Comparison of ENCODE assay signal across 12 cellular contexts in genomic region chr3:120496278-120496975, GRCh38. TPM values are rescaled to one million over a fixed set of nuclear protein-coding genes. Genes with fewer than 3 reads are reported as not detected.
DNase-seq lines count a peak whose midpoint lies in the region; ATAC-seq and TF ChIP-seq lines count a peak whose summit lies in the region.
"Had no signal": no experiment of that assay in that cellular context is flagged by ENCODE, and none has a peak within 500 bp of the region (broad histone marks: within the 10 kb centered on the region; RNA-seq: fewer than 3 reads in every experiment).

No MANE protein-coding gene starts in this region.

- H3K79me2 ChIP-seq in fibroblast of lung (ENCODE audit: control insufficient read depth, insufficient read depth, low read length): no peaks in the 10 kb centered on the region

- H3K36me3 ChIP-seq in BE2C (no peaks in the 10 kb centered on the region), fibroblast of lung (ENCODE audit: control insufficient read depth, insufficient read depth, low read length) (no peaks in the 10 kb centered on the region)

- ATAC-seq in T-cell (replicated peaks in 1 of 4): no peak
- ATAC-seq: activated CD4-positive, CD25-positive, alpha-beta regulatory T cell treated with anti-CD3 and anti-CD28 coated beads, Interleukin-2, amount 50 U/mL, for 24 hours had no signal

- H3K9me3 Mint-ChIP-seq in osteocyte (ENCODE audit: unreplicated experiment): peaks cover 7% of the 10 kb centered on the region
- peaks cover 0 to 22% (median 15%) of the 10 kb centered on the region in 3 donors for H3K9me3 Mint-ChIP-seq in T-cell

- H3K4me3 Mint-ChIP-seq in osteocyte (ENCODE audit: unreplicated experiment): no peak overlapping the region
- no peak overlapping the region for H3K4me3 Mint-ChIP-seq in T-cell
- H3K4me3 Mint-ChIP-seq: memory B cell had no signal

- H3K4me2 ChIP-seq in fibroblast of lung (ENCODE audit: extremely low read depth, insufficient read depth, low read length): peak overlapping the region; percentile 5

- H3K36me3 Mint-ChIP-seq in osteocyte (ENCODE audit: unreplicated experiment): peaks cover 2% of the 10 kb centered on the region
- H3K36me3 Mint-ChIP-seq in T-cell: no peaks in the 10 kb centered on the region
- H3K36me3 Mint-ChIP-seq: memory B cell had no signal

- H3K27ac Mint-ChIP-seq in osteocyte (ENCODE audit: unreplicated experiment) (peak overlapping the region; percentile 85), T-cell (no peak overlapping the region)
- H3K27ac Mint-ChIP-seq: memory B cell had no signal

- H3K9ac ChIP-seq in fibroblast of lung (ENCODE audit: insufficient read depth, low read length): no peak overlapping the region

- peaks cover 41% of the 10 kb centered on the region for H3K4me1 Mint-ChIP-seq in osteocyte (ENCODE audit: unreplicated experiment)
- H3K4me1 Mint-ChIP-seq in T-cell: no peaks in the 10 kb centered on the region
- H3K4me1 Mint-ChIP-seq: memory B cell had no signal

- H3K27ac ChIP-seq in RWPE1 (no peak overlapping the region), fibroblast of lung (ENCODE audit: insufficient read depth, low read length) (peak overlapping the region; percentile 53)

- DNase-seq in BE2C (peak; percentile 18), RWPE1 (ENCODE audit: low spot score) (peak; percentile 84), fibroblast of lung (ENCODE audit: low read depth in 2 of 2) (peak; percentile 71 to 88), osteocyte (ENCODE audit: extremely low spot score, unreplicated experiment) (peak; percentile 36), NCI-H1417 treated with DMSO at 0.1 percent for 48 hours (lab: John Stamatoyannopoulos, UW) (no peak), occipital lobe (lab: John Stamatoyannopoulos, UW) (no peak), NOMO-1 (lab: John Stamatoyannopoulos, UW; ENCODE audit: unreplicated experiment in 2 of 2) (no peak), T-cell (no peak)
- DNase-seq: NCI-H1048, substantia nigra had no signal

- POLR2A ChIA-PET in RWPE1 (lab: Yijun Ruan, JAX; ENCODE audit: low non-redundant PET) (no interaction called here), T-cell (lab: Charles Lee) (no interaction called here)

- H3K9me3 ChIP-seq in BE2C: 0 out of 2 replicates have a peak, but pooled peaks cover 3% of the 10 kb centered on the region
- H3K9me3 ChIP-seq in fibroblast of lung (ENCODE audit: control insufficient read depth, insufficient read depth, low read depth, low read length): no peaks in the 10 kb centered on the region

- CTCF ChIA-PET in RWPE1 (lab: Yijun Ruan, JAX): interaction anchor here (0.6 kb wide), 1 partner anchor 126 kb away, joined by 3 read pairs; no protein-coding TSS in a partner anchor
- CTCF ChIA-PET in T-cell (lab: Charles Lee): no interaction called here

- H3K4me3 ChIP-seq in BE2C (ENCODE audit: low read depth, low read length) (no peak overlapping the region), fibroblast of lung (replicated peaks in 1 of 4; ENCODE audit: control extremely low read depth in 1 of 4, insufficient read depth in 1 of 4, low read depth in 3 of 4, low read length in 4 of 4) (no peak overlapping the region)

- TF ChIP-seq CTCF in BE2C (IDR thresholded peaks at IDR 0.05; ENCODE audit: low read depth, low read length) (no peak), RWPE1 (conservative IDR thresholded peaks at IDR 0.05; ENCODE audit: low read depth) (no peak), fibroblast of lung (conservative IDR thresholded peaks at IDR 0.05 in 1 of 2, IDR thresholded peaks at IDR 0.05 in 1 of 2; ENCODE audit: low read depth in 1 of 2, low read length in 2 of 2) (no peak), osteocyte (IDR thresholded peaks at IDR 0.05) (no peak)

- H2AFZ ChIP-seq in fibroblast of lung (ENCODE audit: low read length): no peak overlapping the region

- no peaks in the 10 kb centered on the region for H3K4me1 ChIP-seq in BE2C
- H3K4me1 ChIP-seq in fibroblast of lung (ENCODE audit: control insufficient read depth, extremely low read depth, insufficient read depth, low read length): peaks cover 5% of the 10 kb centered on the region

- H3K27me3 ChIP-seq in BE2C (peaks cover 3% of the 10 kb centered on the region; the same call in 1 of the 2 replicates), fibroblast of lung (ENCODE audit: control insufficient read depth, insufficient read depth, low read length) (no peaks in the 10 kb centered on the region)

- H4K20me1 ChIP-seq in fibroblast of lung (ENCODE audit: control insufficient read depth, extremely low read depth, insufficient read depth, low read length): no peaks in the 10 kb centered on the region

- H3K27me3 Mint-ChIP-seq in osteocyte (ENCODE audit: unreplicated experiment) (no peaks in the 10 kb centered on the region), T-cell (peaks cover 13 to 20% of the 10 kb centered on the region in 2 donors)
- H3K27me3 Mint-ChIP-seq: memory B cell had no signal

RNA-seq across cellular contexts. Expression of gene FSTL1, which starts 45.6 kb away (rescaled TPM):
- 0.28 TPM for polyA plus RNA-seq in BE2C (2012; ENCODE audit: insufficient read depth, insufficient read length, low read depth)
- total RNA-seq in fibroblast of lung: 279 and 309 TPM in 2 replicates
- polyA plus RNA-seq in fibroblast of lung: 583 and 1,500 TPM in 2 replicates
- polyA plus RNA-seq in fibroblast of lung (2012): 501 and 1,132 TPM in 2 replicates
- polyA minus RNA-seq in fibroblast of lung (ENCODE audit: low replicate concordance): 681 and 1,171 TPM in 2 replicates
- 2,574 and 2,723 TPM in 2 replicates for total RNA-seq in osteocyte
- 63.8 TPM for total RNA-seq in occipital lobe
- total RNA-seq in T-cell: 1 to 10 TPM in 3 of 5 donors, under 1 TPM in 2; 0.76 to 5.1 (median 1.5) TPM

Comparison
In these comparisons a context has a peak if more than half of its experiments do, and no peak if none do; other contexts are left out.
1. DNase-seq: peak in BE2C (single experiment), RWPE1 (single experiment), fibroblast of lung (2 of 2) and osteocyte (single experiment); none in NCI-H1417 treated with DMSO at 0.1 percent for 48 hours (single experiment), occipital lobe (single experiment), NOMO-1 (0 of 2) and T-cell (0 of 34).
2. RNA of gene FSTL1, which starts 45.6 kb away (total RNA-seq): 2,574 to 2,723 TPM in osteocyte, 279 to 309 TPM in fibroblast of lung and 63.8 TPM in occipital lobe (single experiment); 0.76 to 5.1 TPM in T-cell; every median in the first group is over 10 times any median in the second.